Comparison of ENCODE assay signal across 8 cellular contexts in the genomic region with DNA sequence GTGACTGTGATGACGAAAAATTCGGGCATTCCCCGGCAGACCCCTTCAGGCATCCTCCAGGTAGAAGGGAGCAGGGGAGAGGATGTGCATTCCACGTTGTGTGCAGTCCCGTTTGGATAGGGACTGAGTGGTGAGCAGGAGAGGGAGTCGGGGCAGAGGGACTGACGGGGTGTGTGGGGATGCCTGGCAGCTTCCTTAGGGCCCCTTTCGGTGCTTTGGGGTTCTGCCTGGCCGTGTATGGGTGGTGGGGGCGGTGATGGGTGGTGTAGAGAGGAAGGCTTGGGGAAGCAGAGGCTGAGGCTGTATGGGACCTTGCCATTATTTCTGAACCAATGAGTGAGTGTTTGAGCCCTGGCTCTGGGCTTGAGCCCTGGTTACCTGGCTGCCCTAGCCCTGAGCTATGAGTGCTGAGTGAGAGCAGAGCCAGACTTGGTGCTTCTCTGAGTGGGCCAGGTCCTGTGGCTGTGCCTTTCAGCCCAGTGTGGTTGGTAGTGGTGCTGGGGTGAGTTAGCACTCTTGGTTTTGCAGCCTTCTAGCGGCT. TPM values are rescaled to one million over a fixed set of nuclear protein-coding genes. Genes with fewer than 3 reads are reported as not detected.
DNase-seq lines count a peak whose midpoint lies in the region; ATAC-seq and TF ChIP-seq lines count a peak whose summit lies in the region.

No MANE protein-coding gene starts in this region.

- intact Hi-C loops in activated T-helper 1 cell treated with anti-CD3 and anti-CD28 coated beads, Interleukin-12 subunit alpha, Interleukin-12 subunit beta, Interleukin-2, Interleukin-4 antibody, amounts not matched to agents 30 ng/mL and 10 ng/mL and 1 ng/mL, durations not matched to agents 14 hours and 24 hours and 36 hours (cut with micrococcal nuclease): loop anchor here (10.0 kb wide), 1 partner anchor 1149 kb away; a partner anchor contains a TSS

- TF ChIP-seq CTCF in HEK293 (tag by site-specific recombination; IDR thresholded peaks at IDR 0.05): no peak

- peaks cover 11% of the 10 kb centered on the region for H3K36me3 Mint-ChIP-seq in activated T-helper 1 cell treated with anti-CD3 and anti-CD28 coated beads, Interleukin-12 subunit alpha, Interleukin-12 subunit beta, Interleukin-2, Interleukin-4 antibody, amounts not matched to agents 30 ng/mL and 10 ng/mL and 1 ng/mL, durations not matched to agents 14 hours and 24 hours and 36 hours (ENCODE audit: low read depth)
- peaks cover 8% of the 10 kb centered on the region for H3K36me3 Mint-ChIP-seq in stimulated activated naive CD8-positive, alpha-beta T cell treated with anti-CD3 and anti-CD28 coated beads, Interleukin-15, Interleukin-2, amounts not matched to agents 100 ng/mL and 50 ng/mL, for 24 hours (ENCODE audit: low read depth)

- peaks cover 19% of the 10 kb centered on the region for H3K4me1 Mint-ChIP-seq in activated T-helper 1 cell treated with anti-CD3 and anti-CD28 coated beads, Interleukin-12 subunit alpha, Interleukin-12 subunit beta, Interleukin-2, Interleukin-4 antibody, amounts not matched to agents 30 ng/mL and 10 ng/mL and 1 ng/mL, durations not matched to agents 14 hours and 24 hours and 36 hours (ENCODE audit: low read depth)
- H3K4me1 Mint-ChIP-seq in stimulated activated naive CD8-positive, alpha-beta T cell treated with anti-CD3 and anti-CD28 coated beads, Interleukin-15, Interleukin-2, amounts not matched to agents 100 ng/mL and 50 ng/mL, for 24 hours (ENCODE audit: low read depth): peaks cover 26% of the 10 kb centered on the region

- H3K4me1 ChIP-seq in HEK293 (ENCODE audit: control insufficient read depth, insufficient read depth, low read length): peaks cover 3% of the 10 kb centered on the region; the same call in 1 of the 2 replicates

- peak overlapping the region; percentile 75 for H3K4me3 ChIP-seq in HEK293 (ENCODE audit: low read depth, low read length)

- no peaks in the 10 kb centered on the region for H3K27me3 Mint-ChIP-seq in activated T-helper 1 cell treated with anti-CD3 and anti-CD28 coated beads, Interleukin-12 subunit alpha, Interleukin-12 subunit beta, Interleukin-2, Interleukin-4 antibody, amounts not matched to agents 30 ng/mL and 10 ng/mL and 1 ng/mL, durations not matched to agents 14 hours and 24 hours and 36 hours (ENCODE audit: insufficient read depth)
- no peaks in the 10 kb centered on the region for H3K27me3 Mint-ChIP-seq in stimulated activated naive CD8-positive, alpha-beta T cell treated with anti-CD3 and anti-CD28 coated beads, Interleukin-15, Interleukin-2, amounts not matched to agents 100 ng/mL and 50 ng/mL, for 24 hours

- POLR2A ChIA-PET in HEK293 (lab: Yijun Ruan, JAX): interaction anchor here (0.7 to 4.2 kb wide), 2 partner anchors 12 to 153 kb away, joined by 4 to 42 read pairs; no protein-coding TSS in a partner anchor

- H3K9me3 ChIP-seq in HEK293 (ENCODE audit: control insufficient read depth, insufficient read depth, low read depth, low read length): no peaks in the 10 kb centered on the region

- H3K9me3 Mint-ChIP-seq in activated T-helper 1 cell treated with anti-CD3 and anti-CD28 coated beads, Interleukin-12 subunit alpha, Interleukin-12 subunit beta, Interleukin-2, Interleukin-4 antibody, amounts not matched to agents 30 ng/mL and 10 ng/mL and 1 ng/mL, durations not matched to agents 14 hours and 24 hours and 36 hours: no peaks in the 10 kb centered on the region
- no peaks in the 10 kb centered on the region for H3K9me3 Mint-ChIP-seq in stimulated activated naive CD8-positive, alpha-beta T cell treated with anti-CD3 and anti-CD28 coated beads, Interleukin-15, Interleukin-2, amounts not matched to agents 100 ng/mL and 50 ng/mL, for 24 hours

- ATAC-seq in GM19324 (IDR thresholded peaks at IDR 0.05; ENCODE audit: low FRiP score, unreplicated experiment) (no peak), HG03469 (IDR thresholded peaks at IDR 0.05; ENCODE audit: unreplicated experiment) (no peak)

- CTCF ChIA-PET in HEK293 (lab: Yijun Ruan, JAX): interaction anchor here (0.6 to 4.7 kb wide), 7 partner anchors 12 to 261 kb away, joined by 3 to 26 read pairs (median 5); no protein-coding TSS in a partner anchor

- peak overlapping the region; percentile 88 for H3K4me3 Mint-ChIP-seq in activated T-helper 1 cell treated with anti-CD3 and anti-CD28 coated beads, Interleukin-12 subunit alpha, Interleukin-12 subunit beta, Interleukin-2, Interleukin-4 antibody, amounts not matched to agents 30 ng/mL and 10 ng/mL and 1 ng/mL, durations not matched to agents 14 hours and 24 hours and 36 hours
- H3K4me3 Mint-ChIP-seq in stimulated activated naive CD8-positive, alpha-beta T cell treated with anti-CD3 and anti-CD28 coated beads, Interleukin-15, Interleukin-2, amounts not matched to agents 100 ng/mL and 50 ng/mL, for 24 hours: peak overlapping the region; percentile 92

- DNase-seq in AG08396 (ENCODE audit: low spot score) (peak; percentile 32), islet precursor cell (peak; percentile 56), COLO668 (lab: John Stamatoyannopoulos, UW; ENCODE audit: unreplicated experiment) (no peak)
- no peak for DNase-seq in activated T-helper 1 cell treated with anti-CD3 and anti-CD28 coated beads, Interleukin-12 subunit alpha, Interleukin-12 subunit beta, Interleukin-2, Interleukin-4 antibody, amounts not matched to agents 30 ng/mL and 10 ng/mL and 1 ng/mL, durations not matched to agents 14 hours and 24 hours and 36 hours (ENCODE audit: low spot score)

- peak overlapping the region; percentile 81 for H3K27ac Mint-ChIP-seq in activated T-helper 1 cell treated with anti-CD3 and anti-CD28 coated beads, Interleukin-12 subunit alpha, Interleukin-12 subunit beta, Interleukin-2, Interleukin-4 antibody, amounts not matched to agents 30 ng/mL and 10 ng/mL and 1 ng/mL, durations not matched to agents 14 hours and 24 hours and 36 hours
- H3K27ac Mint-ChIP-seq in stimulated activated naive CD8-positive, alpha-beta T cell treated with anti-CD3 and anti-CD28 coated beads, Interleukin-15, Interleukin-2, amounts not matched to agents 100 ng/mL and 50 ng/mL, for 24 hours: peak overlapping the region; percentile 88

- peak overlapping the region; percentile 92; the same call in 1 of the 2 replicates for H3K27ac ChIP-seq in HEK293 (ENCODE audit: extremely low read depth, low read depth, low read length)

- H3K36me3 ChIP-seq in HEK293 (ENCODE audit: control insufficient read depth in 2 of 2, insufficient read depth in 1 of 2, low read length in 2 of 2): peaks cover 0 to 45% of the 10 kb centered on the region in 2 experiments; a peak in 1 of 3 replicates

TF ChIP-seq in HEK293, 187 proteins besides CTCF, POLR2A, EP300 and RAD21:
- TF ChIP-seq ZBTB8A (tag by site-specific recombination; IDR thresholded peaks at IDR 0.05): peak; percentile 3; the same call in 1 of the 2 replicates
- TF ChIP-seq IKZF3 (tag by site-specific recombination; IDR thresholded peaks at IDR 0.05): no peak
- 0 out of 2 replicates have a peak, but pooled peaks have one; percentile 15 for TF ChIP-seq ZFHX2 (tag by site-specific recombination; conservative IDR thresholded peaks at IDR 0.05)
- TF ChIP-seq GLIS2 (tag by site-specific recombination; IDR thresholded peaks at IDR 0.05): peak; percentile 54; the same call in 1 of the 2 replicates
- peak; percentile 30; the same call in 1 of the 2 replicates for TF ChIP-seq EGR2 (tag by site-specific recombination; IDR thresholded peaks at IDR 0.05; ENCODE audit: low read depth)
- peak; percentile 38; the same call in 1 of the 2 replicates for TF ChIP-seq ZNF600 (tag by site-specific recombination; IDR thresholded peaks at IDR 0.05)
- no peak for TF ChIP-seq ZFP3 (tag by site-specific recombination; IDR thresholded peaks at IDR 0.05; ENCODE audit: low read depth)
- TF ChIP-seq ZNF24 (tag by site-specific recombination; IDR thresholded peaks at IDR 0.05): no peak
- TF ChIP-seq ZBTB20 (tag by site-specific recombination; IDR thresholded peaks at IDR 0.05): peak; percentile 88
- no peak for TF ChIP-seq ZNF19 (tag by site-specific recombination; IDR thresholded peaks at IDR 0.05; ENCODE audit: low read depth)
- TF ChIP-seq ZNF335 (tag by site-specific recombination; conservative IDR thresholded peaks at IDR 0.05): peak; percentile 61; the same call in 1 of the 2 replicates
- TF ChIP-seq, protein P1, sequence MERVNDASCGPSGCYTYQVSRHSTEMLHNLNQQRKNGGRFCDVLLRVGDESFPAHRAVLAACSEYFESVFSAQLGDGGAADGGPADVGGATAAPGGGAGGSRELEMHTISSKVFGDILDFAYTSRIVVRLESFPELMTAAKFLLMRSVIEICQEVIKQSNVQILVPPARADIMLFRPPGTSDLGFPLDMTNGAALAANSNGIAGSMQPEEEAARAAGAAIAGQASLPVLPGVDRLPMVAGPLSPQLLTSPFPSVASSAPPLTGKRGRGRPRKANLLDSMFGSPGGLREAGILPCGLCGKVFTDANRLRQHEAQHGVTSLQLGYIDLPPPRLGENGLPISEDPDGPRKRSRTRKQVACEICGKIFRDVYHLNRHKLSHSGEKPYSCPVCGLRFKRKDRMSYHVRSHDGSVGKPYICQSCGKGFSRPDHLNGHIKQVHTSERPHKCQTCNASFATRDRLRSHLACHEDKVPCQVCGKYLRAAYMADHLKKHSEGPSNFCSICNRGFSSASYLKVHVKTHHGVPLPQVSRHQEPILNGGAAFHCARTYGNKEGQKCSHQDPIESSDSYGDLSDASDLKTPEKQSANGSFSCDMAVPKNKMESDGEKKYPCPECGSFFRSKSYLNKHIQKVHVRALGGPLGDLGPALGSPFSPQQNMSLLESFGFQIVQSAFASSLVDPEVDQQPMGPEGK (tag by site-specific recombination; IDR thresholded peaks at IDR 0.05): 0 out of 2 replicates have a peak, but pooled peaks have one; percentile 40
- peak; percentile 62 for TF ChIP-seq ZBTB48 (tag by site-specific recombination; IDR thresholded peaks at IDR 0.05)

RNA-seq across cellular contexts. Expression of a gene that starts 0.9 kb away (rescaled TPM):
- 139 and 140 TPM in 2 replicates for total RNA-seq in activated T-helper 1 cell treated with anti-CD3 and anti-CD28 coated beads, Interleukin-12 subunit alpha, Interleukin-12 subunit beta, Interleukin-2, Interleukin-4 antibody, amounts not matched to agents 30 ng/mL and 10 ng/mL and 1 ng/mL, durations not matched to agents 14 hours and 24 hours and 36 hours

RNA-seq across cellular contexts. Expression of a gene that starts 8.9 kb away (rescaled TPM):
- total RNA-seq in activated T-helper 1 cell treated with anti-CD3 and anti-CD28 coated beads, Interleukin-12 subunit alpha, Interleukin-12 subunit beta, Interleukin-2, Interleukin-4 antibody, amounts not matched to agents 30 ng/mL and 10 ng/mL and 1 ng/mL, durations not matched to agents 14 hours and 24 hours and 36 hours: not detected in 2 replicates

RNA-seq across cellular contexts. Expression of a gene that starts 18.5 kb away (rescaled TPM):
- not detected in 2 replicates for total RNA-seq in activated T-helper 1 cell treated with anti-CD3 and anti-CD28 coated beads, Interleukin-12 subunit alpha, Interleukin-12 subunit beta, Interleukin-2, Interleukin-4 antibody, amounts not matched to agents 30 ng/mL and 10 ng/mL and 1 ng/mL, durations not matched to agents 14 hours and 24 hours and 36 hours

RNA-seq across cellular contexts. Expression of a gene that starts 33.5 kb away (rescaled TPM):
- not detected in 2 replicates for total RNA-seq in activated T-helper 1 cell treated with anti-CD3 and anti-CD28 coated beads, Interleukin-12 subunit alpha, Interleukin-12 subunit beta, Interleukin-2, Interleukin-4 antibody, amounts not matched to agents 30 ng/mL and 10 ng/mL and 1 ng/mL, durations not matched to agents 14 hours and 24 hours and 36 hours

Comparison
In these comparisons a context has a peak if more than half of its experiments do, and no peak if none do; other contexts are left out.
1. DNase-seq: peak in AG08396 (single experiment) and islet precursor cell (single experiment); none in activated T-helper 1 cell treated with anti-CD3 and anti-CD28 coated beads, Interleukin-12 subunit alpha, Interleukin-12 subunit beta, Interleukin-2, Interleukin-4 antibody, amounts not matched to agents 30 ng/mL and 10 ng/mL and 1 ng/mL, durations not matched to agents 14 hours and 24 hours and 36 hours (single experiment) and COLO668 (single experiment).